ENCODE assay signal across 12 cellular contexts in genomic region chr6:16512585-16513109, GRCh38.
DNase-seq lines count a peak whose midpoint lies in the region; ATAC-seq and TF ChIP-seq lines count a peak whose summit lies in the region.
"Had no signal": no experiment of that assay in that cellular context is flagged by ENCODE, and none has a peak within 500 bp of the region (broad histone marks: within the 10 kb centered on the region; RNA-seq: fewer than 3 reads in every experiment).

No MANE protein-coding gene starts in this region.

- ATAC-seq in GM18867 (IDR thresholded peaks at IDR 0.05; ENCODE audit: unreplicated experiment) (peak; percentile 27), GM19467 (IDR thresholded peaks at IDR 0.05; ENCODE audit: unreplicated experiment) (no peak), left ventricle myocardium superior (no peak)

- no peaks in the 10 kb centered on the region for H3K9me3 Mint-ChIP-seq in T-helper 2 cell treated with Interferon-gamma antibody and Interleukin-4, amounts not matched to agents 5 μg/mL and 100 μg/mL, for 36 hours

- H3K27me3 ChIP-seq in smooth muscle cell (ENCODE audit: low read depth) (no peaks in the 10 kb centered on the region), esophagus muscularis mucosa (no peaks in the 10 kb centered on the region)
- H3K27me3 ChIP-seq: foreskin keratinocyte had no signal

- H3K27ac ChIP-seq in HEK293 (ENCODE audit: extremely low read depth, low read depth, low read length): no peak overlapping the region
- peak overlapping the region; percentile 30 for H3K27ac ChIP-seq in smooth muscle cell (ENCODE audit: low read depth)
- no peak overlapping the region for H3K27ac ChIP-seq in esophagus muscularis mucosa (replicated peaks in 1 of 4)
- H3K27ac ChIP-seq: foreskin keratinocyte had no signal

- peaks cover 52% of the 10 kb centered on the region for H3K4me1 Mint-ChIP-seq in T-helper 2 cell treated with Interferon-gamma antibody and Interleukin-4, amounts not matched to agents 5 μg/mL and 100 μg/mL, for 36 hours (ENCODE audit: low read depth)

- peaks cover 7% of the 10 kb centered on the region for H3F3A ChIP-seq in smooth muscle cell (ENCODE audit: low read depth)

- TF ChIP-seq POLR2A in esophagus muscularis mucosa (IDR thresholded peaks at IDR 0.05; ENCODE audit: low read depth): no peak

- TF ChIP-seq EP300 in esophagus muscularis mucosa (IDR thresholded peaks at IDR 0.05): no peak

- POLR2A ChIA-PET in HEK293 (lab: Yijun Ruan, JAX): interaction anchor here (1.8 kb wide), 1 partner anchor 249 kb away, joined by 4 read pairs; the partner anchor contains the start of gene ATXN1

- H3K36me3 ChIP-seq in HEK293 (ENCODE audit: control insufficient read depth in 2 of 2, insufficient read depth in 1 of 2, low read length in 2 of 2) (no peaks in the 10 kb centered on the region), smooth muscle cell (ENCODE audit: low read depth) (no peaks in the 10 kb centered on the region), esophagus muscularis mucosa (no peaks in the 10 kb centered on the region)

- no peak overlapping the region for H3K4me3 ChIP-seq in HEK293 (ENCODE audit: low read depth, low read length)
- no peak overlapping the region for H3K4me3 ChIP-seq in smooth muscle cell
- no peak overlapping the region for H3K4me3 ChIP-seq in esophagus muscularis mucosa

- DNase-seq in T-helper 2 cell treated with Interferon-gamma antibody and Interleukin-4, amounts not matched to agents 5 μg/mL and 100 μg/mL, for 36 hours (ENCODE audit: low spot score): peak; percentile 27
- no peak for DNase-seq in smooth muscle cell (lab: John Stamatoyannopoulos, UW; ENCODE audit: unreplicated experiment)
- DNase-seq in esophagus muscularis mucosa (ENCODE audit: extremely low spot score): no peak
- DNase-seq in left ventricle myocardium superior: no peak
- DNase-seq: DMS 273 treated with DMSO at 0.1 percent for 48 hours, kidney, NCI-H187, nucleus accumbens had no signal

- no peak overlapping the region for H2AFZ ChIP-seq in smooth muscle cell (ENCODE audit: low read depth)

- H3K4me1 ChIP-seq in HEK293 (ENCODE audit: control insufficient read depth, insufficient read depth, low read length) (peaks cover 19% of the 10 kb centered on the region), smooth muscle cell (ENCODE audit: low read depth) (no peaks in the 10 kb centered on the region), esophagus muscularis mucosa (peaks cover 21 to 31% (median 27%) of the 10 kb centered on the region in 4 donors)

- H3K36me3 Mint-ChIP-seq in T-helper 2 cell treated with Interferon-gamma antibody and Interleukin-4, amounts not matched to agents 5 μg/mL and 100 μg/mL, for 36 hours (ENCODE audit: low read depth): peaks cover 33% of the 10 kb centered on the region

- intact Hi-C loops in esophagus muscularis mucosa (cut with DNase I) (loop anchor here (5.0 to 10.0 kb wide), 3 partner anchors 180 to 575 kb away; no protein-coding TSS in a partner anchor), left ventricle myocardium superior (cut with micrococcal nuclease) (loop anchor here (5.0 kb wide), 1 partner anchor 245 kb away; no protein-coding TSS in a partner anchor)

- H4K20me1 ChIP-seq in smooth muscle cell (ENCODE audit: low read depth): peaks cover 84% of the 10 kb centered on the region

- H3K9ac ChIP-seq in smooth muscle cell (ENCODE audit: low read depth): peak overlapping the region; percentile 26

- 79% methylated on average over 5 of the region's 5 CpGs for WGBS in smooth muscle cell (ENCODE audit: low lambda C conversion rate)
- 77% methylated on average over 5 of the region's 5 CpGs for WGBS in esophagus muscularis mucosa

- TF ChIP-seq CTCF in HEK293 (tag by site-specific recombination; IDR thresholded peaks at IDR 0.05): no peak
- no peak for TF ChIP-seq CTCF in smooth muscle cell (IDR thresholded peaks at IDR 0.05; ENCODE audit: borderline replicate concordance, insufficient read depth, poor library complexity, severe bottlenecking)
- no peak for TF ChIP-seq CTCF in esophagus muscularis mucosa (IDR thresholded peaks at IDR 0.05)

- peak overlapping the region; percentile 52 for H3K4me2 ChIP-seq in smooth muscle cell

- CTCF ChIA-PET in HEK293 (lab: Yijun Ruan, JAX): interaction anchor here (0.6 to 8.4 kb wide), 20 partner anchors 8 to 488 kb away, joined by 3 to 63 read pairs (median 4); partner anchors contain the start of gene ATXN1

- H3K27me3 Mint-ChIP-seq in T-helper 2 cell treated with Interferon-gamma antibody and Interleukin-4, amounts not matched to agents 5 μg/mL and 100 μg/mL, for 36 hours (ENCODE audit: low read depth): no peaks in the 10 kb centered on the region

- H3K9me3 ChIP-seq in HEK293 (ENCODE audit: control insufficient read depth, insufficient read depth, low read depth, low read length): no peaks in the 10 kb centered on the region
- no peaks in the 10 kb centered on the region for H3K9me3 ChIP-seq in smooth muscle cell (replicated peaks; ENCODE audit: low read depth)
- H3K9me3 ChIP-seq in esophagus muscularis mucosa: no peaks in the 10 kb centered on the region

- no peak overlapping the region for H3K4me3 Mint-ChIP-seq in T-helper 2 cell treated with Interferon-gamma antibody and Interleukin-4, amounts not matched to agents 5 μg/mL and 100 μg/mL, for 36 hours

- peaks cover 46% of the 10 kb centered on the region for H3K79me2 ChIP-seq in smooth muscle cell (ENCODE audit: low read depth)

- peak overlapping the region; percentile 82 for H3K27ac Mint-ChIP-seq in T-helper 2 cell treated with Interferon-gamma antibody and Interleukin-4, amounts not matched to agents 5 μg/mL and 100 μg/mL, for 36 hours

TF ChIP-seq in HEK293, 187 proteins besides CTCF, POLR2A, EP300 and RAD21:
- TF ChIP-seq MEIS1 (CRISPR knock-in tag; IDR thresholded peaks at IDR 0.05; ENCODE audit: borderline replicate concordance) (no peak), ZNF514 (tag by site-specific recombination; IDR thresholded peaks at IDR 0.05) (no peak), FEZF1 (tag by site-specific recombination; IDR thresholded peaks at IDR 0.05) (no peak)
- TF ChIP-seq, protein P1, sequence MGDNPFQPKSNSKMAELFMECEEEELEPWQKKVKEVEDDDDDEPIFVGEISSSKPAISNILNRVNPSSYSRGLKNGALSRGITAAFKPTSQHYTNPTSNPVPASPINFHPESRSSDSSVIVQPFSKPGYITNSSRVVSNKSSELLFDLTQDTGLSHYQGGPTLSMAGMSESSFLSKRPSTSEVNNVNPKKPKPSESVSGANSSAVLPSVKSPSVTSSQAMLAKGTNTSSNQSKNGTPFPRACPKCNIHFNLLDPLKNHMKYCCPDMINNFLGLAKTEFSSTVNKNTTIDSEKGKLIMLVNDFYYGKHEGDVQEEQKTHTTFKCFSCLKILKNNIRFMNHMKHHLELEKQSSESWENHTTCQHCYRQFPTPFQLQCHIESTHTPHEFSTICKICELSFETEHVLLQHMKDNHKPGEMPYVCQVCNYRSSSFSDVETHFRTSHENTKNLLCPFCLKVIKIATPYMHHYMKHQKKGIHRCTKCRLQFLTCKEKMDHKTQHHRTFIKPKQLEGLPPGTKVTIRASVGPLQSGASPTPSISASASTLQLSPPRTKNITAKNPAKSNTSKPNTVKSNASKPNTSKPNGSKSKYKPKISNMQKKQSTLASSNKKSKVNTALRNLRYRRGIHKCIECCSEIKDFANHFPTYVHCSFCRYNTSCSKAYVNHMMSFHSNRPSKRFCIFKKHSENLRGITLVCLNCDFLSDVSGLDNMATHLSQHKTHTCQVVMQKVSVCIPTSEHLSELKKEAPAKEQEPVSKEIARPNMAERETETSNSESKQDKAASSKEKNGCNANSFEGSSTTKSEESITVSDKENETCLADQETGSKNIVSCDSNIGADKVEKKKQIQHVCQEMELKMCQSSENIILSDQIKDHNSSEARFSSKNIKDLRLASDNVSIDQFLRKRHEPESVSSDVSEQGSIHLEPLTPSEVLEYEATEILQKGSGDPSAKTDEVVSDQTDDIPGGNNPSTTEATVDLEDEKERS (tag by site-specific recombination; IDR thresholded peaks at IDR 0.05): no peak
- TF ChIP-seq, protein P2, sequence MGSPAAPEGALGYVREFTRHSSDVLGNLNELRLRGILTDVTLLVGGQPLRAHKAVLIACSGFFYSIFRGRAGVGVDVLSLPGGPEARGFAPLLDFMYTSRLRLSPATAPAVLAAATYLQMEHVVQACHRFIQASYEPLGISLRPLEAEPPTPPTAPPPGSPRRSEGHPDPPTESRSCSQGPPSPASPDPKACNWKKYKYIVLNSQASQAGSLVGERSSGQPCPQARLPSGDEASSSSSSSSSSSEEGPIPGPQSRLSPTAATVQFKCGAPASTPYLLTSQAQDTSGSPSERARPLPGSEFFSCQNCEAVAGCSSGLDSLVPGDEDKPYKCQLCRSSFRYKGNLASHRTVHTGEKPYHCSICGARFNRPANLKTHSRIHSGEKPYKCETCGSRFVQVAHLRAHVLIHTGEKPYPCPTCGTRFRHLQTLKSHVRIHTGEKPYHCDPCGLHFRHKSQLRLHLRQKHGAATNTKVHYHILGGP (tag by site-specific recombination; IDR thresholded peaks at IDR 0.05): peak; percentile 65
